Comparison of ENCODE assay signal across 10 cellular contexts in genomic region chr15:40493089-40493840, GRCh38. TPM values are rescaled to one million over a fixed set of nuclear protein-coding genes. Genes with fewer than 3 reads are reported as not detected.
A peak's percentile ranks its signal among the peaks of the same experiment; 100 is the strongest.
DNase-seq lines count a peak whose midpoint lies in the region; ATAC-seq and TF ChIP-seq lines count a peak whose summit lies in the region.
"Had no signal": no experiment of that assay in that cellular context is flagged by ENCODE, and none has a peak within 500 bp of the region (broad histone marks: within the 10 kb centered on the region; RNA-seq: fewer than 3 reads in every experiment).

No MANE protein-coding gene starts in this region.

- H3K27me3 Mint-ChIP-seq in HFFc6 (ENCODE audit: insufficient read depth) = peaks cover 9% of the 10 kb centered on the region

- ATAC-seq in GM21390 (IDR thresholded peaks at IDR 0.05; ENCODE audit: unreplicated experiment) (no peak), GM21737 (IDR thresholded peaks at IDR 0.05; ENCODE audit: unreplicated experiment) (no peak)

- POLR2A ChIA-PET in GM10248 (lab: Yijun Ruan, JAX) = no interaction called here

- H3K9ac ChIP-seq in GM23248 = no peak overlapping the region
- H3K9ac ChIP-seq: parathyroid adenoma had no signal

- CTCF ChIA-PET in GM10248 (lab: Yijun Ruan, JAX) = interaction anchor here (1.2 to 1.7 kb wide), 2 partner anchors 14 to 155 kb away, joined by 3 to 6 read pairs; no protein-coding TSS in a partner anchor

- TF ChIP-seq CTCF in HFFc6 (IDR thresholded peaks at IDR 0.05) = no peak
- no peak for TF ChIP-seq CTCF in GM10248 (IDR thresholded peaks at IDR 0.05; ENCODE audit: control extremely low read depth, extremely low read depth, low read depth, missing control alignments)

- peak; percentile 20 for DNase-seq in GM23248
- DNase-seq in SIG-M5 treated with dmso at 0.1 percent for 504 hours (lab: John Stamatoyannopoulos, UW; ENCODE audit: unreplicated experiment) = peak; percentile 89
- DNase-seq in activated T-helper 1 cell treated with Interleukin-2 at 50 U/mL for 16 hours (ENCODE audit: low read depth) = peak; percentile 21
- DNase-seq in stimulated activated CD4-positive, alpha-beta T cell treated with anti-CD3 and anti-CD28 coated beads, Interleukin-15, amount 100 ng/mL, for 24 hours = peak; percentile 79
- DNase-seq in HFFc6 = no peak
- no peak for DNase-seq in GM10248 (ENCODE audit: extremely low spot score)
- DNase-seq: NCI-H1105 had no signal

- 85 to 87% methylated on average over 8 of the region's 8 CpGs for WGBS in GM23248 (ENCODE audit: low coverage in 1 of 2, low lambda C conversion rate in 2 of 2, missing lambda C conversion rate in 2 of 2), 2 experiments

- no peak overlapping the region for H3K4me3 Mint-ChIP-seq in HFFc6

- no peak overlapping the region for H3K27ac ChIP-seq in GM23248
- H3K27ac ChIP-seq: parathyroid adenoma had no signal

- in situ Hi-C loops in GM23248 (cut with MboI) = no loop called here

- no peaks in the 10 kb centered on the region for H3F3A ChIP-seq in GM23248 (ENCODE audit: insufficient read depth)

- H4K20me1 ChIP-seq in GM23248 (ENCODE audit: insufficient read depth) = no peaks in the 10 kb centered on the region

- no peak overlapping the region for H3K4me3 ChIP-seq in GM23248

- no peaks in the 10 kb centered on the region for H3K4me1 ChIP-seq in GM23248 (ENCODE audit: insufficient read depth)
- H3K4me1 ChIP-seq: parathyroid adenoma had no signal

- H3K9me3 ChIP-seq in GM23248 (ENCODE audit: low read depth) = no peaks in the 10 kb centered on the region

- no peaks in the 10 kb centered on the region for H3K27me3 ChIP-seq in GM23248 (replicated peaks; ENCODE audit: insufficient read depth)

- no peaks in the 10 kb centered on the region for H3K79me2 ChIP-seq in GM23248 (ENCODE audit: insufficient read depth)
- H3K79me2 ChIP-seq: parathyroid adenoma had no signal

- peaks cover 16% of the 10 kb centered on the region for H3K4me1 Mint-ChIP-seq in HFFc6 (ENCODE audit: low read depth)

- H3K9me2 ChIP-seq in GM23248 (ENCODE audit: insufficient read depth) = no peaks in the 10 kb centered on the region

- no peaks in the 10 kb centered on the region for H3K36me3 ChIP-seq in GM23248 (ENCODE audit: low read depth)

- H3K4me2 ChIP-seq in GM23248 (ENCODE audit: unreplicated experiment) = no peak overlapping the region

- no peak overlapping the region for H2AFZ ChIP-seq in GM23248
- H2AFZ ChIP-seq: parathyroid adenoma had no signal

- no peak overlapping the region for H3K27ac Mint-ChIP-seq in HFFc6

- H3K9me3 Mint-ChIP-seq in HFFc6 = peaks cover 4% of the 10 kb centered on the region; the same call in 1 of the 2 replicates

- no peaks in the 10 kb centered on the region for H3K36me3 Mint-ChIP-seq in HFFc6 (ENCODE audit: low read depth)

RNA-seq across cellular contexts. Expression of gene CHST14, which starts 22.5 kb away (rescaled TPM):
- 26.1 and 26.6 TPM in 2 replicates for total RNA-seq in GM23248 (2014; rRNA removed; shearing (Covaris generic))
- 18.7 and 21.2 TPM in 2 replicates for polyA plus RNA-seq in GM23248 (2016; fragmentation: Nextera tagmentation; extraction: Ambion mirVana)
- total RNA-seq in HFFc6 (2021; fragmentation: NEBNext Ultra II Directional; extraction: Animal tissue kit (Norgen Biotek cat#: 25700)) = 10 to 100 TPM; 26.3 to 32.5 (median 28.4) TPM

RNA-seq across cellular contexts. Expression of gene BAHD1, which starts 52.5 kb away (rescaled TPM):
- 10.3 and 22.0 TPM in 2 replicates for total RNA-seq in GM23248 (2014; rRNA removed; shearing (Covaris generic))
- 2.0 and 2.3 TPM in 2 replicates for polyA plus RNA-seq in GM23248 (2016; fragmentation: Nextera tagmentation; extraction: Ambion mirVana)
- total RNA-seq in HFFc6 (2021; fragmentation: NEBNext Ultra II Directional; extraction: Animal tissue kit (Norgen Biotek cat#: 25700)) = 10 to 100 TPM; 12.7 to 14.4 (median 14.2) TPM

Comparison
In these comparisons a context has a peak if more than half of its experiments do, and no peak if none do; other contexts are left out.
1. DNase-seq: peak in GM23248 (single experiment), SIG-M5 treated with dmso at 0.1 percent for 504 hours (single experiment), activated T-helper 1 cell treated with Interleukin-2 at 50 U/mL for 16 hours (single experiment) and stimulated activated CD4-positive, alpha-beta T cell treated with anti-CD3 and anti-CD28 coated beads, Interleukin-15, amount 100 ng/mL, for 24 hours (single experiment); none in HFFc6 (single experiment) and GM10248 (single experiment).